Comparison of ENCODE assay signal across 8 cellular contexts in genomic region chr17:74199306-74200092, GRCh38. TPM values are rescaled to one million over a fixed set of nuclear protein-coding genes. Genes with fewer than 3 reads are reported as not detected.
DNase-seq lines count a peak whose midpoint lies in the region; ATAC-seq and TF ChIP-seq lines count a peak whose summit lies in the region.

No MANE protein-coding gene starts in this region.

- no peak overlapping the region for H2BK5ac ChIP-seq in IMR-90 (ENCODE audit: low read depth, low read length, poor library complexity, severe bottlenecking)

- TF ChIP-seq CTCF in DND-41 (IDR thresholded peaks at IDR 0.05; ENCODE audit: borderline replicate concordance, extremely low read depth, low read length, poor library complexity, severe bottlenecking), result peak; percentile 58
- TF ChIP-seq CTCF in IMR-90 (conservative IDR thresholded peaks at IDR 0.05; ENCODE audit: low read depth, low read length), result peak; percentile 91
- TF ChIP-seq CTCF in progenitor cell of endocrine pancreas (IDR thresholded peaks at IDR 0.05; ENCODE audit: unreplicated experiment), result peak; percentile 98

- no peak overlapping the region for H3K18ac ChIP-seq in IMR-90 (ENCODE audit: low read depth, low read length)

- no peak overlapping the region for H3K4ac ChIP-seq in IMR-90 (ENCODE audit: low read depth, low read length)

- in situ Hi-C loops in IMR-90 (cut with MboI; ENCODE audit: low sequenced_read_pairs), result loop anchor here (25.0 kb wide), 2 partner anchors 663 to 937 kb away; partner anchors contain the start of genes CPSF4L, FDXR and GRIN2C

- H3K79me2 ChIP-seq in DND-41 (ENCODE audit: insufficient read depth, low read length), result peaks cover 11% of the 10 kb centered on the region

- ATAC-seq in DND-41 (ENCODE audit: insufficient read depth, low read depth), result 0 out of 3 replicates have a peak, but pooled peaks have one; percentile 20
- ATAC-seq in IMR-90 (ENCODE audit: low read depth), result peak; percentile 79
- peak; percentile 48 to 63 for ATAC-seq in activated naive CD4-positive, alpha-beta T cell treated with anti-CD3 and anti-CD28 coated beads, Interleukin-2, amount 50 U/mL, for 72 hours
- no peak for ATAC-seq in HG03045 (IDR thresholded peaks at IDR 0.05; ENCODE audit: unreplicated experiment)

- H3K9me1 ChIP-seq in IMR-90 (ENCODE audit: insufficient read depth, low read length), result no peaks in the 10 kb centered on the region

- peaks cover 59% of the 10 kb centered on the region for H3K27me3 Mint-ChIP-seq in progenitor cell of endocrine pancreas

- dilution Hi-C loops in IMR-90 (cut with HindIII; ENCODE audit: low sequenced_read_pairs, unreplicated experiment), result no loop called here

- POLR2A ChIA-PET in IMR-90 (lab: Charles Lee; ENCODE audit: unreplicated experiment), result interaction anchor here (1.1 kb wide), 1 partner anchor 14 kb away, joined by 4 read pairs; the partner anchor contains the start of gene TTYH2

- BruUV-seq in IMR-90 (replicated peaks; lab: Mats Ljungman, UMichigan), result no TSS peak

- no peak overlapping the region for H4K8ac ChIP-seq in IMR-90 (ENCODE audit: low read depth in 2 of 2, low read length in 2 of 2)

- no peak overlapping the region for H3K56ac ChIP-seq in IMR-90 (ENCODE audit: extremely low read depth, insufficient read depth, low read length)

- H3K27ac ChIP-seq in DND-41 (ENCODE audit: low read length) (no peak overlapping the region), IMR-90 (ENCODE audit: insufficient read depth, low read length) (no peak overlapping the region)

- H3K27ac Mint-ChIP-seq in activated naive CD4-positive, alpha-beta T cell treated with anti-CD3 and anti-CD28 coated beads, Interleukin-2, amount 50 U/mL, for 72 hours, result no peak overlapping the region
- H3K27ac Mint-ChIP-seq in progenitor cell of endocrine pancreas, result peak overlapping the region; percentile 79

- H2AFZ ChIP-seq in DND-41 (ENCODE audit: low read depth, low read length) (no peak overlapping the region), IMR-90 (replicated peaks; ENCODE audit: low read length, poor library complexity) (peak overlapping the region; percentile 67)

- H3K23ac ChIP-seq in IMR-90 (ENCODE audit: low read depth, low read length), result no peak overlapping the region

- H3K4me1 ChIP-seq in DND-41 (ENCODE audit: insufficient read depth, low read length) (peaks cover 9% of the 10 kb centered on the region), IMR-90 (ENCODE audit: control insufficient read depth, insufficient read depth, low read length) (no peaks in the 10 kb centered on the region; the same call in 1 of the 2 replicates)

- H4K20me1 ChIP-seq in DND-41 (ENCODE audit: insufficient read depth, low read length), result peaks cover 10% of the 10 kb centered on the region
- peaks cover 9% of the 10 kb centered on the region for H4K20me1 ChIP-seq in IMR-90 (ENCODE audit: insufficient read depth, low read length)

- H4K5ac ChIP-seq in IMR-90 (ENCODE audit: low read depth, low read length), result no peak overlapping the region

- H2BK20ac ChIP-seq in IMR-90 (ENCODE audit: low read depth, low read length), result no peak overlapping the region

- no peaks in the 10 kb centered on the region for H3K9me3 ChIP-seq in DND-41 (ENCODE audit: insufficient read depth, low read length, severe bottlenecking)
- H3K9me3 ChIP-seq in IMR-90 (ENCODE audit: control insufficient read depth, insufficient read depth, low read length), result no peaks in the 10 kb centered on the region

- DNase-seq in DND-41 (peak; percentile 32), IMR-90 (no peak), SKM-1 treated with dmso at 0.1 percent for 144 hours (lab: John Stamatoyannopoulos, UW; ENCODE audit: unreplicated experiment) (peak; percentile 46), cardiac septum (ENCODE audit: low spot score) (peak; percentile 87), progenitor cell of endocrine pancreas (ENCODE audit: low spot score, unreplicated experiment) (peak; percentile 74)
- peak; percentile 68 to 84 for DNase-seq in activated naive CD4-positive, alpha-beta T cell treated with anti-CD3 and anti-CD28 coated beads, Interleukin-2, amount 50 U/mL, for 72 hours (ENCODE audit: low spot score in 2 of 2)
- no peak for DNase-seq in NK-92 treated with Interleukin-12 subunit alpha and Interleukin-12 subunit beta, amount 100 ng/mL, for 24 hours (lab: John Stamatoyannopoulos, UW)

- no peak overlapping the region for H2BK15ac ChIP-seq in IMR-90 (ENCODE audit: low read depth, low read length)

- 0% methylated on average over 3 of the region's 35 CpGs; no CpG with 5 or more reads in 1 of the 2 experiments for WGBS in IMR-90 (ENCODE audit: extremely low coverage in 2 of 2, insufficient read length in 1 of 2), 2 experiments

- CTCF ChIA-PET in IMR-90 (lab: Yijun Ruan, JAX), result interaction anchor here (0.6 to 1.1 kb wide), 9 partner anchors 9 to 773 kb away, joined by 3 to 9 read pairs (median 5); partner anchors contain the start of gene TTYH2

- no peak overlapping the region for H3K9ac ChIP-seq in DND-41 (ENCODE audit: low read depth, low read length)
- no peak overlapping the region for H3K9ac ChIP-seq in IMR-90 (ENCODE audit: low read depth, low read length)

- H3K4me3 ChIP-seq in DND-41 (ENCODE audit: low read depth in 1 of 2, low read length in 2 of 2), result no peak overlapping the region
- H3K4me3 ChIP-seq in IMR-90 (ENCODE audit: insufficient read depth, low read depth, low read length), result no peak overlapping the region

- H3K27me3 ChIP-seq in DND-41 (ENCODE audit: insufficient read depth, low read length, poor library complexity), result peaks cover 26% of the 10 kb centered on the region
- peaks cover 33% of the 10 kb centered on the region for H3K27me3 ChIP-seq in IMR-90 (ENCODE audit: control insufficient read depth, insufficient read depth, low read length)

- H2AK5ac ChIP-seq in IMR-90 (ENCODE audit: low read depth, low read length), result no peak overlapping the region

- no peaks in the 10 kb centered on the region for H3K9me3 Mint-ChIP-seq in activated naive CD4-positive, alpha-beta T cell treated with anti-CD3 and anti-CD28 coated beads, Interleukin-2, amount 50 U/mL, for 72 hours
- no peaks in the 10 kb centered on the region for H3K9me3 Mint-ChIP-seq in progenitor cell of endocrine pancreas (ENCODE audit: low read depth)

- no peak overlapping the region for H3K14ac ChIP-seq in IMR-90 (replicated peaks; ENCODE audit: low read depth, low read length)

- H3K4me2 ChIP-seq in DND-41 (ENCODE audit: insufficient read depth, low read length), result no peak overlapping the region
- no peak overlapping the region for H3K4me2 ChIP-seq in IMR-90 (ENCODE audit: low read depth, low read length)

- peaks cover 11 to 12% of the 10 kb centered on the region in 2 donors for H3K36me3 Mint-ChIP-seq in activated naive CD4-positive, alpha-beta T cell treated with anti-CD3 and anti-CD28 coated beads, Interleukin-2, amount 50 U/mL, for 72 hours
- peaks cover 3% of the 10 kb centered on the region for H3K36me3 Mint-ChIP-seq in progenitor cell of endocrine pancreas (ENCODE audit: insufficient read depth)

- H4K91ac ChIP-seq in IMR-90 (ENCODE audit: insufficient read depth, low read depth, low read length), result no peak overlapping the region

- peaks cover 4% of the 10 kb centered on the region for H3K4me1 Mint-ChIP-seq in progenitor cell of endocrine pancreas (ENCODE audit: low read depth)

- H2AK9ac ChIP-seq in IMR-90 (replicated peaks; ENCODE audit: low read depth, low read length, poor library complexity), result peak overlapping the region; percentile 58

- no peak overlapping the region for H3K4me3 Mint-ChIP-seq in progenitor cell of endocrine pancreas (ENCODE audit: low read depth)

- peaks cover 10% of the 10 kb centered on the region for H3K36me3 ChIP-seq in DND-41 (ENCODE audit: insufficient read depth, low read length)
- H3K36me3 ChIP-seq in IMR-90 (ENCODE audit: control insufficient read depth, insufficient read depth, low read length), result no peaks in the 10 kb centered on the region; the same call in 1 of the 2 replicates

- TF ChIP-seq RAD21 in IMR-90 (IDR thresholded peaks at IDR 0.05; ENCODE audit: low read length), result peak; percentile 56

- no peak overlapping the region for H2BK120ac ChIP-seq in IMR-90 (ENCODE audit: low read depth, low read length)

- intact Hi-C loops in IMR-90 (cut with micrococcal nuclease) (loop anchor here (1.0 kb wide), 1 partner anchor 770 kb away; no protein-coding TSS in a partner anchor), cardiac septum (cut with DNase I) (no loop called here)

- TF ChIP-seq POLR2A in IMR-90 (IDR thresholded peaks at IDR 0.05; ENCODE audit: low read depth, low read length), result no peak

- H3K79me1 ChIP-seq in IMR-90 (ENCODE audit: low read depth in 1 of 2, low read length in 2 of 2), result peaks cover 0 to 6% of the 10 kb centered on the region in 2 experiments; a peak in 3 of 4 replicates

TF ChIP-seq in IMR-90, 13 proteins besides CTCF, POLR2A, EP300 and RAD21:
- no peak for TF ChIP-seq CEBPB (IDR thresholded peaks at IDR 0.05; ENCODE audit: low read depth, low read length)
- peak; percentile 47 for TF ChIP-seq SMC3 (IDR thresholded peaks at IDR 0.05; ENCODE audit: low read depth, low read length)
- no peak; the same call in 1 of the 2 replicates for TF ChIP-seq MAZ (IDR thresholded peaks at IDR 0.05; ENCODE audit: borderline replicate concordance, low read depth, low read length)

RNA-seq across cellular contexts. Expression of gene RPL38, which starts 4.0 kb away (rescaled TPM):
- 111 and 296 TPM in 2 replicates for total RNA-seq in IMR-90 (2012; rRNA removed)
- 527 and 1,407 TPM in 2 replicates for polyA plus RNA-seq in IMR-90 (2012; rRNA removed)
- 155 and 223 TPM in 2 replicates for polyA plus RNA-seq in IMR-90 (2012; cell fraction: cytosol; rRNA removed)
- 49.6 and 193 TPM in 2 replicates for polyA plus RNA-seq in IMR-90 (2012; cell fraction: nucleus; rRNA removed; ENCODE audit: low replicate concordance)
- total RNA-seq in activated naive CD4-positive, alpha-beta T cell treated with anti-CD3 and anti-CD28 coated beads, Interleukin-2, amount 50 U/mL, for 72 hours, result 1,000 to 10,000 TPM; 1,423 to 1,466 TPM
- total RNA-seq in cardiac septum, result 575 TPM
- 798 and 811 TPM in 2 replicates for total RNA-seq in progenitor cell of endocrine pancreas

RNA-seq across cellular contexts. Expression of gene TTYH2, which starts 13.9 kb away (rescaled TPM):
- total RNA-seq in IMR-90 (2012; rRNA removed) (2.3 and 4.2 TPM in 2 replicates), cardiac septum (17.9 TPM), progenitor cell of endocrine pancreas (0.69 and 1.1 TPM in 2 replicates)
- 5.7 and 6.8 TPM in 2 replicates for polyA plus RNA-seq in IMR-90 (2012; rRNA removed)
- 3.1 and 6.8 TPM in 2 replicates for polyA plus RNA-seq in IMR-90 (2012; cell fraction: cytosol; rRNA removed)
- polyA plus RNA-seq in IMR-90 (2012; cell fraction: nucleus; rRNA removed; ENCODE audit: low replicate concordance), result 7.1 and 22.1 TPM in 2 replicates
- total RNA-seq in activated naive CD4-positive, alpha-beta T cell treated with anti-CD3 and anti-CD28 coated beads, Interleukin-2, amount 50 U/mL, for 72 hours, result 1 to 10 TPM; 2.2 to 5.6 TPM

Comparison
In these comparisons a context has a peak if more than half of its experiments do, and no peak if none do; other contexts are left out.
1. DNase-seq: peak in DND-41 (single experiment), SKM-1 treated with dmso at 0.1 percent for 144 hours (single experiment), activated naive CD4-positive, alpha-beta T cell treated with anti-CD3 and anti-CD28 coated beads, Interleukin-2, amount 50 U/mL, for 72 hours (2 of 2), cardiac septum (single experiment) and progenitor cell of endocrine pancreas (single experiment); none in IMR-90 (single experiment) and NK-92 treated with Interleukin-12 subunit alpha and Interleukin-12 subunit beta, amount 100 ng/mL, for 24 hours (single experiment).
2. Peak in every context shown above with its lines, with median percentiles within 50 percentile points of each other: CTCF ChIP-seq.